Comparison of ENCODE assay signal across 24 cellular contexts in genomic region chr3:194868831-194869230, GRCh38.
"Had no signal": no experiment of that assay in that cellular context is flagged by ENCODE, and none has a peak within 500 bp of the region (broad histone marks: within the 10 kb centered on the region; RNA-seq: fewer than 3 reads in every experiment).

No MANE protein-coding gene starts in this region.

- H3K27ac Mint-ChIP-seq: mesothelial cell of epicardium; natural killer cell; nephron progenitor cell; progenitor cell of endocrine pancreas; stimulated activated memory B cell treated with anti-CD40 and anti-IgM and Interleukin-4, amounts not matched to agents 10 μg/mL and 1 μg/mL and 100 μg/mL, for 72 hours had no signal

- H3K4me3 Mint-ChIP-seq: mesothelial cell of epicardium; natural killer cell; nephron progenitor cell; stimulated activated memory B cell treated with anti-CD40 and anti-IgM and Interleukin-4, amounts not matched to agents 10 μg/mL and 1 μg/mL and 100 μg/mL, for 72 hours; stimulated activated naive CD8-positive, alpha-beta T cell treated with anti-CD3 and anti-CD28 coated beads, Interleukin-15, Interleukin-2, amounts not matched to agents 100 ng/mL and 50 ng/mL, for 24 hours had no signal

- H3K36me3 Mint-ChIP-seq: mesothelial cell of epicardium; naive B cell; natural killer cell; stimulated activated memory B cell treated with anti-CD40 and anti-IgM and Interleukin-4, amounts not matched to agents 10 μg/mL and 1 μg/mL and 100 μg/mL, for 72 hours had no signal

- H3K4me3 ChIP-seq: left ventricle myocardium inferior, lung, ovary, right atrium auricular region, right lobe of liver, smooth muscle cell, suprapubic skin, thoracic aorta, tibial artery, upper lobe of left lung, vagina had no signal

- H3K36me3 ChIP-seq: left ventricle myocardium inferior, ovary, right atrium auricular region, right lobe of liver, suprapubic skin, thoracic aorta, tibial artery, upper lobe of left lung, vagina had no signal

- H3K9me3 ChIP-seq: ovary, right lobe of liver, suprapubic skin, thoracic aorta, tibial artery, vagina had no signal

- DNase-seq: islet precursor cell; left ventricle myocardium inferior; mesendoderm; naive B cell; natural killer cell; nephron progenitor cell; ovary; right lobe of liver; stimulated activated CD4-positive, alpha-beta T cell treated with anti-CD3 and anti-CD28 coated beads, Interleukin-1b, Interleukin-23, amount 100 ng/mL, for 48 hours; stimulated activated CD4-positive, alpha-beta T cell treated with anti-CD3 and anti-CD28 coated beads, Interleukin-2, amount 100 ng/mL, for 48 hours; stimulated activated CD4-positive, alpha-beta T cell treated with anti-CD3 and anti-CD28 coated beads, Interleukin-4, amount 100 ng/mL, for 4 hours; stimulated activated CD8-positive, alpha-beta memory T cell treated with anti-CD3 and anti-CD28 coated beads, Interleukin-4, amount 100 ng/mL, for 48 hours; tibial artery; upper lobe of left lung had no signal

- H3K4me2 ChIP-seq: smooth muscle cell had no signal

- H3K27ac ChIP-seq: ovary, right lobe of liver, suprapubic skin, thoracic aorta, tibial artery, vagina had no signal

- H3K9me3 Mint-ChIP-seq: mesothelial cell of epicardium; natural killer cell; stimulated activated memory B cell treated with anti-CD40 and anti-IgM and Interleukin-4, amounts not matched to agents 10 μg/mL and 1 μg/mL and 100 μg/mL, for 72 hours; stimulated activated naive CD8-positive, alpha-beta T cell treated with anti-CD3 and anti-CD28 coated beads, Interleukin-15, Interleukin-2, amounts not matched to agents 100 ng/mL and 50 ng/mL, for 24 hours had no signal

- ATAC-seq: natural killer cell; right lobe of liver; stimulated activated memory B cell treated with anti-CD40 and anti-IgM and Interleukin-4, amounts not matched to agents 10 μg/mL and 1 μg/mL and 100 μg/mL, for 72 hours had no signal

- H3K27me3 ChIP-seq: ovary, right atrium auricular region, right lobe of liver, suprapubic skin, upper lobe of left lung, vagina had no signal
